In the genomic region with DNA sequence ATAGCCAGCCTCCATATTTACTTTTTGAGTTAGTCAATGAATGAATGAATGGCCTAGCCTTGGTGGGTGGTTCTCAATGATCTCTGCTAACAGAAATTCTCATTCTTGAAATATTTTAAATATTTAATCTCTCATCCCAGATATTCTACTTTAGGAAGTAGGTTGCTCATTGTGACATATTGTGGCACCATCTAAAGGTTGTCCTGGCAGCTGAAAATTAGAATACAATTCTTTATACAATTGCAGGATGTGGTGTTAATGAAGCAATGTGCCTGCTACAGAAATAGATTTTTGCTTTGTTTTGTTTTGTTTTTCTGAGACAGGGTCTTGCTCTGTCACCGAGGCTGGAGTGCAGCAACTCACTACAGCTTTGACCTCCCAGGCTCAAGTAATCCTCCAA, we compare ENCODE assay signal across 20 cellular contexts. TPM values are rescaled to one million over a fixed set of nuclear protein-coding genes. Genes with fewer than 3 reads are reported as not detected.
DNase-seq lines count a peak whose midpoint lies in the region; ATAC-seq, FAIRE-seq and TF ChIP-seq lines count a peak whose summit lies in the region.
"Had no signal": no experiment of that assay in that cellular context is flagged by ENCODE, and none has a peak within 500 bp of the region (broad histone marks: within the 10 kb centered on the region; RNA-seq: fewer than 3 reads in every experiment).

No MANE protein-coding gene starts in this region.

- H3K9me3 ChIP-seq in HCT116 (ENCODE audit: control insufficient read depth in 1 of 2, insufficient read depth in 1 of 2, low read depth in 1 of 2, low read length in 2 of 2) (no peaks in the 10 kb centered on the region), SJSA1 (replicated peaks) (no peaks in the 10 kb centered on the region), kidney (ENCODE audit: control insufficient read depth in 1 of 2, low read length in 2 of 2) (no peaks in the 10 kb centered on the region), heart right ventricle (no peaks in the 10 kb centered on the region)
- H3K9me3 ChIP-seq: BLaER1 had no signal

- H3K79me2 ChIP-seq in HCT116 (ENCODE audit: insufficient read depth, low read length): no peaks in the 10 kb centered on the region

- RAD21 ChIA-PET in HCT116 (lab: Charles Lee; ENCODE audit: low non-redundant PET in 1 of 2, low total read pairs in 2 of 2, uncharacterized antibody in 2 of 2, unreplicated experiment in 2 of 2): no interaction called here

- DNase-seq in HCT116 (ENCODE audit: low read depth, low spot score) (no peak), SJSA1 (ENCODE audit: low read depth in 1 of 2, low spot score in 2 of 2) (peak in 1 of 2 experiments; percentile 50), lung microvascular endothelial cell (ENCODE audit: low read depth in 2 of 2) (peak; percentile 55 to 76), kidney (no peak), heart right ventricle (no peak)
- DNase-seq in stimulated activated CD4-positive, alpha-beta T cell treated with anti-CD3 and anti-CD28 coated beads, Interleukin-15, amount 100 ng/mL, for 24 hours: no peak
- DNase-seq: CD4-positive, alpha-beta memory T cell; DMS153; DMS79; GF-D8; H9; KBM-7 had no signal

- no peak for ATAC-seq in HCT116
- no peak for ATAC-seq in HG03571 (IDR thresholded peaks at IDR 0.05; ENCODE audit: unreplicated experiment)
- no peak for ATAC-seq in heart right ventricle
- ATAC-seq: HepG2 had no signal

- no peaks in the 10 kb centered on the region for H4K20me1 ChIP-seq in HCT116 (ENCODE audit: insufficient read depth)
- H4K20me1 ChIP-seq: BLaER1 had no signal

- WGBS in heart right ventricle, 2 donors: 69 to 77% methylated on average over 1 of the region's 1 CpG

- peak overlapping the region; percentile 10 for H2AFZ ChIP-seq in HCT116 (ENCODE audit: low read depth, low read length, poor library complexity, severe bottlenecking)

- H3K27me3 ChIP-seq in HCT116 (ENCODE audit: insufficient read depth, low read length): no peaks in the 10 kb centered on the region
- H3K27me3 ChIP-seq in SJSA1 (replicated peaks): no peaks in the 10 kb centered on the region
- H3K27me3 ChIP-seq in heart right ventricle: no peaks in the 10 kb centered on the region
- H3K27me3 ChIP-seq: BLaER1 had no signal

- H3K4me2 ChIP-seq in HCT116 (ENCODE audit: low read length): no peak overlapping the region
- H3K4me2 ChIP-seq: BLaER1 had no signal

- CTCF ChIA-PET in HCT116 (lab: Charles Lee): no interaction called here

- no peak for TF ChIP-seq RAD21 in HCT116 (IDR thresholded peaks at IDR 0.05; ENCODE audit: low read depth)

- no peak for TF ChIP-seq CTCF in HCT116 (IDR thresholded peaks at IDR 0.05 in 2 of 3, conservative IDR thresholded peaks at IDR 0.05 in 1 of 3; ENCODE audit: borderline replicate concordance in 1 of 3, insufficient read depth in 1 of 3, low read depth in 2 of 3, low read length in 2 of 3)
- TF ChIP-seq CTCF in kidney (IDR thresholded peaks at IDR 0.05; ENCODE audit: borderline replicate concordance, extremely low read depth, insufficient read depth): no peak
- TF ChIP-seq CTCF in heart right ventricle (IDR thresholded peaks at IDR 0.05): no peak

- H3K4me1 ChIP-seq in HCT116 (ENCODE audit: control insufficient read depth in 1 of 2, insufficient read depth in 2 of 2, low read length in 2 of 2) (peaks cover 39 to 76% of the 10 kb centered on the region in 2 experiments), SJSA1 (replicated peaks) (peaks cover 21% of the 10 kb centered on the region), kidney (ENCODE audit: control insufficient read depth in 1 of 2, insufficient read depth in 1 of 2, low read depth in 1 of 2, low read length in 2 of 2) (no peaks in the 10 kb centered on the region), heart right ventricle (peaks cover 0 to 6% (median 0%) of the 10 kb centered on the region in 9 donors)

- H3K27ac ChIP-seq in HCT116 (ENCODE audit: low read depth, low read length): no peak overlapping the region
- H3K27ac ChIP-seq in SJSA1: peak overlapping the region; percentile 12; the same call in 1 of the 2 replicates
- no peak overlapping the region for H3K27ac ChIP-seq in kidney (ENCODE audit: low read depth in 2 of 2, low read length in 2 of 2)
- no peak overlapping the region for H3K27ac ChIP-seq in heart right ventricle
- H3K27ac ChIP-seq: BLaER1, HL-60 had no signal

- POLR2A ChIA-PET in HCT116 (lab: Charles Lee): no interaction called here

- FAIRE-seq in kidney (lab: Jason Lieb, UNC): no peak
- FAIRE-seq: A204.1, H1, HepG2 had no signal

- intact Hi-C loops in HCT116 (cut with micrococcal nuclease) (no loop called here), kidney (cut with DNase I) (no loop called here), heart right ventricle (cut with DNase I) (no loop called here)

- H3K9me2 ChIP-seq in HCT116 (ENCODE audit: insufficient read depth): no peaks in the 10 kb centered on the region

- BruUV-seq in HCT116 (replicated peaks; lab: Mats Ljungman, UMichigan): no TSS peak

- TF ChIP-seq POLR2A in HCT116 (IDR thresholded peaks at IDR 0.05; ENCODE audit: borderline replicate concordance, extremely low read depth, insufficient read depth, insufficient read length): no peak

- H3K36me3 ChIP-seq in HCT116 (ENCODE audit: control insufficient read depth in 1 of 2, insufficient read depth in 2 of 2, low read length in 2 of 2) (no peaks in the 10 kb centered on the region), SJSA1 (no peaks in the 10 kb centered on the region), kidney (ENCODE audit: control insufficient read depth in 1 of 2, insufficient read depth in 2 of 2, low read length in 2 of 2) (no peaks in the 10 kb centered on the region), heart right ventricle (no peaks in the 10 kb centered on the region)
- H3K36me3 ChIP-seq: BLaER1 had no signal

- H3K9ac ChIP-seq in HCT116 (ENCODE audit: low read length) (no peak overlapping the region), kidney (ENCODE audit: low read length in 2 of 2) (no peak overlapping the region)
- H3K9ac ChIP-seq: BLaER1 had no signal

- H3K4me3 ChIP-seq in HCT116 (replicated peaks in 1 of 2; ENCODE audit: low read depth in 1 of 2, low read length in 2 of 2): no peak overlapping the region
- no peak overlapping the region for H3K4me3 ChIP-seq in SJSA1
- no peak overlapping the region for H3K4me3 ChIP-seq in kidney (ENCODE audit: low read length in 2 of 2)
- no peak overlapping the region for H3K4me3 ChIP-seq in heart right ventricle
- H3K4me3 ChIP-seq: BLaER1 had no signal

TF ChIP-seq in HCT116, 20 proteins besides CTCF, POLR2A, EP300 and RAD21 (continues in another document):
- no peak for TF ChIP-seq EZH2 (IDR thresholded peaks at IDR 0.05)
- TF ChIP-seq, protein P1, sequence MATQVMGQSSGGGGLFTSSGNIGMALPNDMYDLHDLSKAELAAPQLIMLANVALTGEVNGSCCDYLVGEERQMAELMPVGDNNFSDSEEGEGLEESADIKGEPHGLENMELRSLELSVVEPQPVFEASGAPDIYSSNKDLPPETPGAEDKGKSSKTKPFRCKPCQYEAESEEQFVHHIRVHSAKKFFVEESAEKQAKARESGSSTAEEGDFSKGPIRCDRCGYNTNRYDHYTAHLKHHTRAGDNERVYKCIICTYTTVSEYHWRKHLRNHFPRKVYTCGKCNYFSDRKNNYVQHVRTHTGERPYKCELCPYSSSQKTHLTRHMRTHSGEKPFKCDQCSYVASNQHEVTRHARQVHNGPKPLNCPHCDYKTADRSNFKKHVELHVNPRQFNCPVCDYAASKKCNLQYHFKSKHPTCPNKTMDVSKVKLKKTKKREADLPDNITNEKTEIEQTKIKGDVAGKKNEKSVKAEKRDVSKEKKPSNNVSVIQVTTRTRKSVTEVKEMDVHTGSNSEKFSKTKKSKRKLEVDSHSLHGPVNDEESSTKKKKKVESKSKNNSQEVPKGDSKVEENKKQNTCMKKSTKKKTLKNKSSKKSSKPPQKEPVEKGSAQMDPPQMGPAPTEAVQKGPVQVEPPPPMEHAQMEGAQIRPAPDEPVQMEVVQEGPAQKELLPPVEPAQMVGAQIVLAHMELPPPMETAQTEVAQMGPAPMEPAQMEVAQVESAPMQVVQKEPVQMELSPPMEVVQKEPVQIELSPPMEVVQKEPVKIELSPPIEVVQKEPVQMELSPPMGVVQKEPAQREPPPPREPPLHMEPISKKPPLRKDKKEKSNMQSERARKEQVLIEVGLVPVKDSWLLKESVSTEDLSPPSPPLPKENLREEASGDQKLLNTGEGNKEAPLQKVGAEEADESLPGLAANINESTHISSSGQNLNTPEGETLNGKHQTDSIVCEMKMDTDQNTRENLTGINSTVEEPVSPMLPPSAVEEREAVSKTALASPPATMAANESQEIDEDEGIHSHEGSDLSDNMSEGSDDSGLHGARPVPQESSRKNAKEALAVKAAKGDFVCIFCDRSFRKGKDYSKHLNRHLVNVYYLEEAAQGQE (IDR thresholded peaks at IDR 0.05; ENCODE audit: low read depth): no peak
- no peak for TF ChIP-seq TCF7L2 (IDR thresholded peaks at IDR 0.05; ENCODE audit: borderline replicate concordance, extremely low read depth, insufficient read depth, insufficient read length)
- no peak for TF ChIP-seq CEBPB (IDR thresholded peaks at IDR 0.05; ENCODE audit: low read depth)
- TF ChIP-seq, protein P2, sequence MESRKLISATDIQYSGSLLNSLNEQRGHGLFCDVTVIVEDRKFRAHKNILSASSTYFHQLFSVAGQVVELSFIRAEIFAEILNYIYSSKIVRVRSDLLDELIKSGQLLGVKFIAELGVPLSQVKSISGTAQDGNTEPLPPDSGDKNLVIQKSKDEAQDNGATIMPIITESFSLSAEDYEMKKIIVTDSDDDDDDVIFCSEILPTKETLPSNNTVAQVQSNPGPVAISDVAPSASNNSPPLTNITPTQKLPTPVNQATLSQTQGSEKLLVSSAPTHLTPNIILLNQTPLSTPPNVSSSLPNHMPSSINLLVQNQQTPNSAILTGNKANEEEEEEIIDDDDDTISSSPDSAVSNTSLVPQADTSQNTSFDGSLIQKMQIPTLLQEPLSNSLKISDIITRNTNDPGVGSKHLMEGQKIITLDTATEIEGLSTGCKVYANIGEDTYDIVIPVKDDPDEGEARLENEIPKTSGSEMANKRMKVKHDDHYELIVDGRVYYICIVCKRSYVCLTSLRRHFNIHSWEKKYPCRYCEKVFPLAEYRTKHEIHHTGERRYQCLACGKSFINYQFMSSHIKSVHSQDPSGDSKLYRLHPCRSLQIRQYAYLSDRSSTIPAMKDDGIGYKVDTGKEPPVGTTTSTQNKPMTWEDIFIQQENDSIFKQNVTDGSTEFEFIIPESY (IDR thresholded peaks at IDR 0.05; ENCODE audit: extremely low read depth, insufficient replicate concordance, low read length): no peak
- TF ChIP-seq ZNF274 (IDR thresholded peaks at IDR 0.05; ENCODE audit: low read depth, low read length): no peak
- TF ChIP-seq FOSL1 (IDR thresholded peaks at IDR 0.05; ENCODE audit: low read depth): no peak

RNA-seq across cellular contexts. Expression of a gene that starts 35.8 kb away (rescaled TPM):
- total RNA-seq in HCT116 (2021; ENCODE audit: unreplicated experiment): 19.8 TPM
- polyA plus RNA-seq in HCT116 (2012): 12.7 and 15.5 TPM in 2 replicates
- 5.0 and 6.2 TPM in 2 replicates for total RNA-seq in SJSA1 (2014; rRNA removed; shearing (Covaris generic))
- under 0.01 TPM in 1 of 2 replicates, not detected in the other for total RNA-seq in lung microvascular endothelial cell
- 0.57 TPM for total RNA-seq in kidney
- polyA plus RNA-seq in kidney (ENCODE audit: insufficient read depth, low read depth, low replicate concordance): 0.30 TPM
- under 1 TPM in 6 of 10 donors, not detected in 4; 0.14 to 0.86 (median 0.24) TPM for total RNA-seq in heart right ventricle
- under 1 TPM; 0.04 to 0.07 TPM for polyA plus RNA-seq in heart right ventricle
- total RNA-seq: CD4-positive, alpha-beta memory T cell; HepG2 had no signal
- polyA plus RNA-seq: CD14-positive monocyte; CD4-positive, alpha-beta memory T cell; HepG2; IgD-negative memory B cell had no signal

Comparison
In these comparisons a context has a peak if more than half of its experiments do, and no peak if none do; other contexts are left out.
1. DNase-seq: peak in lung microvascular endothelial cell (2 of 2); none in HCT116 (single experiment), stimulated activated CD4-positive, alpha-beta T cell treated with anti-CD3 and anti-CD28 coated beads, Interleukin-15, amount 100 ng/mL, for 24 hours (single experiment), kidney (single experiment) and heart right ventricle (0 of 2).